9 cellular contexts compared by ENCODE assay signal in the genomic region with DNA sequence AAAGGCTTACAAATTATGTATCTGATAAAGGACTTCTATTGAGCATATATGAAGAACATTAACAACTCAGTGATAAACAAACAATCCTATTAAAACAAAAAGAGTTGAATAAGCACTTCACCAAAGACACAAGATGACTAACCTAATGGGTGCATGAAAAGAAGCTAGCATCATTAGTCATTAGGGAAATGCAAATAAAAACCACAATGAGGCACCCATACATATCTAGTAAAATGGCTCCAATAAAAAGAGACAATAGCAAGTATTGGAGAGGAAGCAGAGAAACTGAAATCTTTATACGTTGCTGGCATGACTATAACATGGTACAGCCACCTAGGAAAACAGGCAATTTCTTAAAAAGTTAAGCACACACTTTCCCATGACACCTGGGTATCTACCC.
DNase-seq lines count a peak whose midpoint lies in the region; ATAC-seq lines count a peak whose summit lies in the region.
"Had no signal": no experiment of that assay in that cellular context is flagged by ENCODE, and none has a peak within 500 bp of the region (broad histone marks: within the 10 kb centered on the region; RNA-seq: fewer than 3 reads in every experiment).

No MANE protein-coding gene starts in this region.

- WGBS in mesenchymal stem cell = 64% methylated on average over 1 of the region's 1 CpG

- no peak overlapping the region for H2BK12ac ChIP-seq in mesenchymal stem cell (ENCODE audit: low read length in 2 of 2)

- H4K91ac ChIP-seq in mesenchymal stem cell (ENCODE audit: low read length) = no peak overlapping the region

- no peak overlapping the region for H2AK5ac ChIP-seq in mesenchymal stem cell (ENCODE audit: low read length, severe bottlenecking)

- H2BK120ac ChIP-seq in mesenchymal stem cell (ENCODE audit: low read depth, low read length) = no peak overlapping the region

- ATAC-seq in GM18861 (IDR thresholded peaks at IDR 0.05; ENCODE audit: unreplicated experiment) (peak; percentile 87), HG02798 (IDR thresholded peaks at IDR 0.05; ENCODE audit: poor library complexity, unreplicated experiment) (peak; percentile 43)

- H3K36me3 ChIP-seq in mesenchymal stem cell (ENCODE audit: control insufficient read depth in 1 of 2, insufficient read depth in 2 of 2, low read depth in 1 of 2, low read length in 2 of 2) = no peaks in the 10 kb centered on the region

- no peak overlapping the region for H3K4me3 ChIP-seq in mesenchymal stem cell (ENCODE audit: insufficient read depth in 1 of 2, low read depth in 1 of 2, low read length in 2 of 2)

- no peak overlapping the region for H3K18ac ChIP-seq in mesenchymal stem cell (ENCODE audit: low read depth in 1 of 2, low read length in 2 of 2)

- H3K79me1 ChIP-seq in mesenchymal stem cell (replicated peaks; ENCODE audit: low read length, poor library complexity, severe bottlenecking) = no peaks in the 10 kb centered on the region

- no peak overlapping the region for H3K4ac ChIP-seq in mesenchymal stem cell (ENCODE audit: low read depth in 1 of 2, low read length in 2 of 2)

- H3K14ac ChIP-seq in mesenchymal stem cell (ENCODE audit: low read length in 2 of 2) = no peak overlapping the region

- H3K27me3 ChIP-seq in mesenchymal stem cell (ENCODE audit: control insufficient read depth in 1 of 2, insufficient read depth in 1 of 2, low read length in 2 of 2) = peaks cover 0 to 7% of the 10 kb centered on the region in 2 experiments

- no peak overlapping the region for H2BK5ac ChIP-seq in mesenchymal stem cell (ENCODE audit: low read depth, low read length, poor library complexity, severe bottlenecking)

- no peak overlapping the region for H3K27ac ChIP-seq in mesenchymal stem cell (ENCODE audit: low read length, poor library complexity, severe bottlenecking)
- H3K27ac ChIP-seq: parathyroid adenoma had no signal

- H3K23ac ChIP-seq in mesenchymal stem cell (ENCODE audit: low read length in 2 of 2) = no peak overlapping the region

- no peaks in the 10 kb centered on the region for H3K9me3 ChIP-seq in mesenchymal stem cell (ENCODE audit: control insufficient read depth, low read length)

- no peaks in the 10 kb centered on the region for H3K4me1 ChIP-seq in mesenchymal stem cell (ENCODE audit: control insufficient read depth, insufficient read depth, low read depth, low read length)
- H3K4me1 ChIP-seq: parathyroid adenoma had no signal

- no peak overlapping the region for H3K4me2 ChIP-seq in mesenchymal stem cell (ENCODE audit: low read length, poor library complexity, severe bottlenecking)

- no peak overlapping the region for H3K9ac ChIP-seq in mesenchymal stem cell (ENCODE audit: low read length)
- H3K9ac ChIP-seq: parathyroid adenoma had no signal

- no peak overlapping the region for H4K8ac ChIP-seq in mesenchymal stem cell (ENCODE audit: low read length)

- DNase-seq in NCI-H748 (lab: John Stamatoyannopoulos, UW; ENCODE audit: unreplicated experiment) = peak; percentile 41
- peak; percentile 61 for DNase-seq in mesenchymal stem cell
- no peak for DNase-seq in HK-2 (ENCODE audit: unreplicated experiment)
- DNase-seq in NCI-H82 (lab: John Stamatoyannopoulos, UW) = no peak
- no peak for DNase-seq in OCI-M2 (lab: John Stamatoyannopoulos, UW; ENCODE audit: unreplicated experiment)
- DNase-seq: NCI-H510A treated with DMSO at 0.1 percent for 48 hours had no signal

- no peak overlapping the region for H2AFZ ChIP-seq in mesenchymal stem cell (ENCODE audit: low read depth, low read length)
- H2AFZ ChIP-seq: parathyroid adenoma had no signal

- no peak overlapping the region for H2BK15ac ChIP-seq in mesenchymal stem cell (ENCODE audit: low read depth, poor library complexity, severe bottlenecking)

Comparison
In these comparisons a context has a peak if more than half of its experiments do, and no peak if none do; other contexts are left out.
1. DNase-seq: peak in NCI-H748 (single experiment) and mesenchymal stem cell (single experiment); none in HK-2 (single experiment), NCI-H82 (single experiment) and OCI-M2 (single experiment).